In the genomic region with DNA sequence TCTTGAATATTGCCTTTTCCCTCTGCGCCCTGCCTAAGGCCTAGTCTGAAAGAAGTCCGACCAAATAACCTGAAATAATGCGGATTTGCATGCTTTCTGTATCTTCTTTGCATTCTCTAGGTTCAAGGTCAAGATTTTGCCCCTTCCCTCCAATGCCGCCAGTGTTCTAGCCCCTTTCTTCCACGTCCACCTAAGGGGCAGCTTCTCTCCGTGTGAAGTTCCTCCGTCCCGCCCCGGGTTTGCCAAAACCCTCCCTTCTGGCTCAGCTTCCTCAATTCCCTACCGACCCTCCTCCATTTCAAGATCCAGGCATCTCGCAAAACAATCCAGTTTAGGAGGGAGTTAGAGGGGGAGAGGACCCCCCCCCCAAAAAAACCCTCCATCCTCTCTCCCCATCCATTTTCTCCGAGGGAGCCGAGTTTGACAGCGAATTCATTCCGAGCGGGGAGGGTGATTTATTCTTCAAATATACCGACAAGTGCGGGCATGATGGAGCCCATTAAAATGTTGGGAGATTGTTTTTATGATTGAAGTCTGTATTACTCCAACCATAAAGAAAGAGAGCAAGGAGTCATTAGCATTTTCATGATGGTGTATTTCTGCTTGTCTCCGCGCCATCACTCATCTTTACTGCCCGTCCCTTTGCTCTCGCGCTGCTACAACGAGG, we compare ENCODE assay signal across 10 cellular contexts. TPM values are rescaled to one million over a fixed set of nuclear protein-coding genes. Genes with fewer than 3 reads are reported as not detected.
DNase-seq lines count a peak whose midpoint lies in the region; ATAC-seq and TF ChIP-seq lines count a peak whose summit lies in the region.
"Had no signal": no experiment of that assay in that cellular context is flagged by ENCODE, and none has a peak within 500 bp of the region (broad histone marks: within the 10 kb centered on the region; RNA-seq: fewer than 3 reads in every experiment).

No MANE protein-coding gene starts in this region.

- 0 out of 2 replicates have a peak, but pooled peaks cover 3% of the 10 kb centered on the region for H3F3A ChIP-seq in GM23338 (replicated peaks; ENCODE audit: low read depth)

- peaks cover 49% of the 10 kb centered on the region for H3K27me3 Mint-ChIP-seq in GM23338 (ENCODE audit: insufficient read depth, low read depth, poor library complexity)

- H3K27ac Mint-ChIP-seq in GM23338, result peak overlapping the region; percentile 46; the same call in 1 of the 2 replicates

- H3K9ac ChIP-seq in trophoblast cell (ENCODE audit: low read length), result no peak overlapping the region

- H3K9me3 ChIP-seq in right atrium auricular region (no peaks in the 10 kb centered on the region), trophoblast cell (ENCODE audit: insufficient read depth, low read depth, low read length) (peaks cover 1% of the 10 kb centered on the region)

- H3K9me3 Mint-ChIP-seq in GM23338, result no peaks in the 10 kb centered on the region

- no peak overlapping the region for H2BK120ac ChIP-seq in trophoblast cell (ENCODE audit: insufficient read depth, low read length, poor library complexity)

- H3K27ac ChIP-seq in GM23338 (ENCODE audit: low read depth) (no peak overlapping the region), RWPE1 (peak overlapping the region; percentile 73), right atrium auricular region (no peak overlapping the region), trophoblast cell (ENCODE audit: low read depth, low read length) (no peak overlapping the region)

- H4K8ac ChIP-seq in trophoblast cell (ENCODE audit: low read depth, low read length), result no peak overlapping the region

- TF ChIP-seq CTCF in GM23338 (conservative IDR thresholded peaks at IDR 0.05; ENCODE audit: low read depth in 2 of 2) (no peak), RWPE1 (conservative IDR thresholded peaks at IDR 0.05; ENCODE audit: low read depth) (no peak), right atrium auricular region (IDR thresholded peaks at IDR 0.05) (no peak)

- WGBS in trophoblast cell (ENCODE audit: extremely low coverage, insufficient coverage, insufficient read length), result no CpG with 5 or more reads among the region's 24 CpGs

- CTCF ChIA-PET in RWPE1 (lab: Yijun Ruan, JAX), result interaction anchor here (0.7 to 4.9 kb wide), 3 partner anchors 47 to 1486 kb away, joined by 7 to 41 read pairs (median 41); no protein-coding TSS in a partner anchor

- no peak overlapping the region for H2AK5ac ChIP-seq in trophoblast cell (ENCODE audit: low read length)

- H3K18ac ChIP-seq in trophoblast cell (ENCODE audit: low read length), result no peak overlapping the region

- no peaks in the 10 kb centered on the region for H3K79me1 ChIP-seq in trophoblast cell (ENCODE audit: low read length)

- H3K4me2 ChIP-seq in GM23338, result peak overlapping the region; percentile 73
- peak overlapping the region; percentile 49 for H3K4me2 ChIP-seq in trophoblast cell (ENCODE audit: low read length)

- DNase-seq in GM23338 (ENCODE audit: low spot score) (peak; percentile 25), RWPE1 (ENCODE audit: low spot score) (peak; percentile 71), right atrium auricular region (ENCODE audit: low spot score) (no peak), trophoblast cell (no peak), iPS-NIHi11 (ENCODE audit: low spot score) (no peak), D341Med (ENCODE audit: low spot score) (no peak), hepatic stellate cell (ENCODE audit: low spot score) (no peak)
- no peak for DNase-seq in effector CD4-positive, alpha-beta T cell

- ATAC-seq in GM23338, result peak; percentile 2; the same call in 2 of the 3 replicates

- peaks cover 85% of the 10 kb centered on the region for H3K27me3 ChIP-seq in GM23338 (ENCODE audit: insufficient read depth)
- H3K27me3 ChIP-seq in right atrium auricular region, result peaks cover 9% of the 10 kb centered on the region in 2 donors
- H3K27me3 ChIP-seq in trophoblast cell (ENCODE audit: insufficient read depth, low read length), result peaks cover 40% of the 10 kb centered on the region

- H3K14ac ChIP-seq in trophoblast cell (ENCODE audit: low read length), result no peak overlapping the region

- peaks cover 31% of the 10 kb centered on the region for H3K4me1 Mint-ChIP-seq in GM23338

- H2AFZ ChIP-seq in GM23338 (peak overlapping the region; percentile 48), trophoblast cell (ENCODE audit: insufficient read depth, low read length, poor library complexity) (no peak overlapping the region)

- H4K91ac ChIP-seq in trophoblast cell (ENCODE audit: low read depth, low read length), result no peak overlapping the region

- H3K79me2 ChIP-seq in GM23338 (replicated peaks; ENCODE audit: insufficient read depth) (no peaks in the 10 kb centered on the region), trophoblast cell (ENCODE audit: control insufficient read depth, insufficient read depth, low read length, poor library complexity) (no peaks in the 10 kb centered on the region)

- H3K23ac ChIP-seq in trophoblast cell (ENCODE audit: low read length), result no peak overlapping the region

- H2BK12ac ChIP-seq in trophoblast cell (ENCODE audit: low read length), result no peak overlapping the region

- H3K9me2 ChIP-seq in GM23338 (ENCODE audit: insufficient read depth), result no peaks in the 10 kb centered on the region

- peak overlapping the region; percentile 72 for H3K4me3 Mint-ChIP-seq in GM23338

- peaks cover 18% of the 10 kb centered on the region for H3K4me1 ChIP-seq in GM23338 (ENCODE audit: insufficient read depth)
- H3K4me1 ChIP-seq in right atrium auricular region, result peaks cover 0 to 28% of the 10 kb centered on the region in 2 donors
- peaks cover 3 to 6% of the 10 kb centered on the region in 2 experiments for H3K4me1 ChIP-seq in trophoblast cell (ENCODE audit: control insufficient read depth in 1 of 2, insufficient read depth in 2 of 2, low read length in 2 of 2)

- no peaks in the 10 kb centered on the region for H4K20me1 ChIP-seq in GM23338 (replicated peaks; ENCODE audit: insufficient read depth)

- H3K36me3 Mint-ChIP-seq in GM23338 (ENCODE audit: low read depth), result no peaks in the 10 kb centered on the region; the same call in 2 of the 3 replicates

- H3K36me3 ChIP-seq in GM23338 (ENCODE audit: insufficient read depth), result no peaks in the 10 kb centered on the region
- H3K36me3 ChIP-seq in right atrium auricular region, result no peaks in the 10 kb centered on the region
- no peaks in the 10 kb centered on the region for H3K36me3 ChIP-seq in trophoblast cell (ENCODE audit: control insufficient read depth in 1 of 2, insufficient read depth in 2 of 2, low read length in 2 of 2)

- no peak overlapping the region for H4K12ac ChIP-seq in trophoblast cell (ENCODE audit: low read depth, low read length)

- no peak overlapping the region for H2BK5ac ChIP-seq in trophoblast cell (ENCODE audit: low read depth, low read length, poor library complexity)

- POLR2A ChIA-PET in RWPE1 (lab: Yijun Ruan, JAX; ENCODE audit: low non-redundant PET), result no interaction called here

- peak overlapping the region; percentile 47 for H3K4me3 ChIP-seq in GM23338
- H3K4me3 ChIP-seq in right atrium auricular region, result peak overlapping the region; percentile 20 to 41
- no peak overlapping the region for H3K4me3 ChIP-seq in trophoblast cell (ENCODE audit: low read depth, low read length)

- no peak overlapping the region for H3K4ac ChIP-seq in trophoblast cell (ENCODE audit: low read depth, low read length)

TF ChIP-seq in GM23338, 12 proteins besides CTCF, POLR2A, EP300 and RAD21:
- peak; percentile 66 for TF ChIP-seq EZH2 (IDR thresholded peaks at IDR 0.05; ENCODE audit: low read depth, unreplicated experiment)
- no peak for TF ChIP-seq POLR2AphosphoS5 (IDR thresholded peaks at IDR 0.05; ENCODE audit: low read depth)
- no peak for TF ChIP-seq EZH2phosphoT487 (IDR thresholded peaks at IDR 0.05; ENCODE audit: unreplicated experiment)
- TF ChIP-seq STAT1 (IDR thresholded peaks at IDR 0.05; ENCODE audit: unreplicated experiment), result no peak

RNA-seq across cellular contexts. Expression of a gene that starts 20.9 kb away (rescaled TPM):
- 362 and 393 TPM in 2 replicates for total RNA-seq in GM23338 (2014; rRNA removed; shearing (Covaris generic))
- polyA plus RNA-seq in GM23338 (2016; fragmentation: Nextera tagmentation; extraction: Ambion mirVana), result 815 and 821 TPM in 2 replicates
- 100 to 1,000 TPM; 481 to 659 TPM for total RNA-seq in right atrium auricular region
- 232 and 239 TPM in 2 replicates for polyA plus RNA-seq in trophoblast cell (2013)

RNA-seq across cellular contexts. Expression of a gene that starts 30.5 kb away (rescaled TPM):
- total RNA-seq in GM23338 (2014; rRNA removed; shearing (Covaris generic)), result 20.4 and 21.3 TPM in 2 replicates
- polyA plus RNA-seq in GM23338 (2016; fragmentation: Nextera tagmentation; extraction: Ambion mirVana), result 4.6 and 6.5 TPM in 2 replicates
- total RNA-seq in right atrium auricular region, result 100 to 1,000 TPM; 182 to 232 TPM
- 44.9 and 46.2 TPM in 2 replicates for polyA plus RNA-seq in trophoblast cell (2013)

RNA-seq across cellular contexts. Expression of a gene that starts 55.0 kb away (rescaled TPM):
- not detected in 2 replicates for total RNA-seq in GM23338 (2014; rRNA removed; shearing (Covaris generic))
- polyA plus RNA-seq in GM23338 (2016; fragmentation: Nextera tagmentation; extraction: Ambion mirVana), result not detected in 2 replicates
- 1 to 10 TPM in 1 of 2 donors, not detected in 1; 3.7 TPM for total RNA-seq in right atrium auricular region
- not detected in 2 replicates for polyA plus RNA-seq in trophoblast cell (2013)
- total RNA-seq: fibroblast of villous mesenchyme, H4 had no signal

Comparison
In these comparisons a context has a peak if more than half of its experiments do, and no peak if none do; other contexts are left out.
1. DNase-seq: peak in GM23338 (single experiment) and RWPE1 (single experiment); none in right atrium auricular region (single experiment), trophoblast cell (0 of 2), effector CD4-positive, alpha-beta T cell (single experiment), iPS-NIHi11 (single experiment), D341Med (single experiment) and hepatic stellate cell (single experiment).